ENCODE assay signal across 8 cellular contexts in the genomic region with DNA sequence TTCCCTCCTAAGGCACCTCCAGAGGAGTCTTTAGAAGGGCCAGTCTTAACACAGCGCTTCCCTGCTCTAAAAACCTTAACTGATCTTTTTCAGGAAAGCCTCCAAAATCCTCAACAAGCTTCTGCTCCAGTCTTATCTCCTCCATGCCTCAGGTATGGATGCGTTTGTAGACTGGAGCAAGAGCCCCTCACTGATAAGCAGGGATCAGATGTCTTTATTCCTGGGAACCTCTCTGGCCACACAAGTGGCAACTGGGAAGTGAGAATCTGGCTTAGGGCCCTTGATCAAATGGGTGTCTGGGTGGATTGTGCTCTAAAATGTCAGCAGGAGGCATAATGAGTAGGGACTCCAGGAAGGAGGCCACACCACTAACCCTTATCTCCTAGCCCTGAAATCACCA. TPM values are rescaled to one million over a fixed set of nuclear protein-coding genes. Genes with fewer than 3 reads are reported as not detected.
A peak's percentile ranks its signal among the peaks of the same experiment; 100 is the strongest.
DNase-seq lines count a peak whose midpoint lies in the region; ATAC-seq, FAIRE-seq and TF ChIP-seq lines count a peak whose summit lies in the region.

No MANE protein-coding gene starts in this region.

- H3K27me3 ChIP-seq in ACC112 (ENCODE audit: insufficient read depth, low read length) (no peaks in the 10 kb centered on the region), GM23338 (ENCODE audit: insufficient read depth) (peaks cover 26% of the 10 kb centered on the region), kidney epithelial cell (ENCODE audit: control insufficient read depth, insufficient read depth, low read length) (no peaks in the 10 kb centered on the region)

- H3K27me3 Mint-ChIP-seq in GM23338 (ENCODE audit: insufficient read depth, low read depth, poor library complexity) (peaks cover 12% of the 10 kb centered on the region), activated B cell treated with CpG ODN at 0.5 μM for 24 hours (peaks cover 42% of the 10 kb centered on the region)

- TF ChIP-seq CTCF in GM23338 (conservative IDR thresholded peaks at IDR 0.05; ENCODE audit: low read depth in 2 of 2) (no peak), activated B cell treated with CpG ODN at 0.5 μM for 24 hours (IDR thresholded peaks at IDR 0.05) (no peak), kidney epithelial cell (IDR thresholded peaks at IDR 0.05; ENCODE audit: insufficient read depth, low read length, poor library complexity, severe bottlenecking) (no peak)

- peaks cover 12% of the 10 kb centered on the region for H3K36me3 Mint-ChIP-seq in GM23338 (ENCODE audit: low read depth)
- H3K36me3 Mint-ChIP-seq in activated B cell treated with CpG ODN at 0.5 μM for 24 hours (ENCODE audit: low read depth): no peaks in the 10 kb centered on the region

- H3K4me1 Mint-ChIP-seq in GM23338 (peaks cover 21% of the 10 kb centered on the region), activated B cell treated with CpG ODN at 0.5 μM for 24 hours (peaks cover 21% of the 10 kb centered on the region)

- POLR2A ChIA-PET in activated B cell treated with CpG ODN at 0.5 μM for 24 hours (lab: Charles Lee): no interaction called here

- H3K4me3 Mint-ChIP-seq in GM23338 (peak overlapping the region; percentile 87), activated B cell treated with CpG ODN at 0.5 μM for 24 hours (peak overlapping the region; percentile 79)

- H3K9me2 ChIP-seq in GM23338 (ENCODE audit: insufficient read depth): no peaks in the 10 kb centered on the region

- intact Hi-C loops in activated B cell treated with CpG ODN at 0.5 μM for 24 hours (cut with micrococcal nuclease): no loop called here

- H3K4me3 ChIP-seq in ACC112 (ENCODE audit: low read depth, low read length) (peak overlapping the region; percentile 92), GM23338 (peak overlapping the region; percentile 92), kidney epithelial cell (ENCODE audit: low read depth, low read length) (peak overlapping the region; percentile 44)

- CTCF ChIA-PET in activated B cell treated with CpG ODN at 0.5 μM for 24 hours (lab: Charles Lee): no interaction called here

- FAIRE-seq in frontal cortex (lab: Jason Lieb, UNC): no peak

- DNase-seq in GM23338 (ENCODE audit: low spot score): peak; percentile 13
- DNase-seq in activated B cell treated with CpG ODN at 0.5 μM for 24 hours: no peak
- no peak for DNase-seq in kidney epithelial cell (ENCODE audit: low read depth)
- DNase-seq in frontal cortex (ENCODE audit: low spot score in 2 of 2): no peak
- no peak for DNase-seq in NCI-H1048 (lab: John Stamatoyannopoulos, UW)

- peaks cover 7% of the 10 kb centered on the region; the same call in 1 of the 2 replicates for H4K20me1 ChIP-seq in GM23338 (replicated peaks; ENCODE audit: insufficient read depth)

- H3K9me3 Mint-ChIP-seq in GM23338 (no peaks in the 10 kb centered on the region), activated B cell treated with CpG ODN at 0.5 μM for 24 hours (no peaks in the 10 kb centered on the region)

- H3K4me1 ChIP-seq in ACC112 (ENCODE audit: control insufficient read depth, insufficient read depth, low read length, unreplicated experiment): peaks cover 6% of the 10 kb centered on the region
- H3K4me1 ChIP-seq in GM23338 (ENCODE audit: insufficient read depth): peaks cover 21% of the 10 kb centered on the region

- H3K36me3 ChIP-seq in ACC112 (ENCODE audit: insufficient read depth, low read length): no peaks in the 10 kb centered on the region
- H3K36me3 ChIP-seq in GM23338 (ENCODE audit: insufficient read depth): no peaks in the 10 kb centered on the region
- H3K36me3 ChIP-seq in kidney epithelial cell (ENCODE audit: control insufficient read depth, insufficient read depth, low read length): no peaks in the 10 kb centered on the region

- H3K27ac ChIP-seq in ACC112 (ENCODE audit: low read depth, low read length) (no peak overlapping the region), GM23338 (ENCODE audit: low read depth) (no peak overlapping the region)

- H3K27ac Mint-ChIP-seq in GM23338 (no peak overlapping the region), activated B cell treated with CpG ODN at 0.5 μM for 24 hours (no peak overlapping the region)

- ATAC-seq in GM23338: peak; percentile 11
- no peak for ATAC-seq in activated B cell treated with CpG ODN at 0.5 μM for 24 hours (ENCODE audit: low read depth)
- no peak for ATAC-seq in HG03354 (IDR thresholded peaks at IDR 0.05; ENCODE audit: poor library complexity, severe bottlenecking, unreplicated experiment)
- no peak for ATAC-seq in HG02884 (IDR thresholded peaks at IDR 0.05; ENCODE audit: unreplicated experiment)

- H3K79me2 ChIP-seq in ACC112 (ENCODE audit: control insufficient read depth, insufficient read depth, low read length, unreplicated experiment): peaks cover 9% of the 10 kb centered on the region
- H3K79me2 ChIP-seq in GM23338 (replicated peaks; ENCODE audit: insufficient read depth): peaks cover 38% of the 10 kb centered on the region

- peaks cover 21% of the 10 kb centered on the region for H3F3A ChIP-seq in GM23338 (replicated peaks; ENCODE audit: low read depth)

- H2AFZ ChIP-seq in ACC112 (ENCODE audit: low read length, unreplicated experiment) (peak overlapping the region; percentile 40), GM23338 (peak overlapping the region; percentile 94; the same call in 1 of the 2 replicates)

- H3K4me2 ChIP-seq in GM23338: peak overlapping the region; percentile 98

TF ChIP-seq in GM23338, 12 proteins besides CTCF, POLR2A, EP300 and RAD21:
- TF ChIP-seq ZNF114 (CRISPR knock-in tag; IDR thresholded peaks at IDR 0.05) (no peak), ZNF331 (CRISPR knock-in tag; IDR thresholded peaks at IDR 0.05; ENCODE audit: low read depth) (no peak), ZNF462 (CRISPR knock-in tag; IDR thresholded peaks at IDR 0.05) (no peak)
TF ChIP-seq in GM23338: peak in this region for 0.

RNA-seq across cellular contexts. Expression of gene ZBTB8A, which starts 1.4 kb away (rescaled TPM):
- 6.1 and 8.7 TPM in 2 replicates for total RNA-seq in GM23338 (2014; rRNA removed; shearing (Covaris generic))
- 8.4 and 8.7 TPM in 2 replicates for polyA plus RNA-seq in GM23338 (2016; fragmentation: Nextera tagmentation; extraction: Ambion mirVana)
- total RNA-seq in activated B cell treated with CpG ODN at 0.5 μM for 24 hours (0.11 and 0.24 TPM in 2 replicates), kidney epithelial cell (7.5 and 9.0 TPM in 2 replicates), frontal cortex (43.2 TPM)
